ENCODE assay signal across 1 cellular context in genomic region chr1:203327684-203328457, GRCh38.
A peak's percentile ranks its signal among the peaks of the same experiment; 100 is the strongest.
TF ChIP-seq lines count a peak whose summit lies in the region.

No MANE protein-coding gene starts in this region.

TF ChIP-seq in GM12878, 131 proteins besides CTCF, POLR2A, EP300 and RAD21 (continued from another document and continues in another):
- TF ChIP-seq BRCA1 (IDR thresholded peaks at IDR 0.05; ENCODE audit: low read depth, low read length) (no peak), CUX1 (IDR thresholded peaks at IDR 0.05; ENCODE audit: insufficient replicate concordance, low read depth, low read length) (no peak), ZZZ3 (IDR thresholded peaks at IDR 0.05; ENCODE audit: control insufficient read depth, insufficient read length, low read depth) (no peak), MEF2B (IDR thresholded peaks at IDR 0.05; ENCODE audit: partially characterized antibody, poor library complexity, severe bottlenecking) (no peak), TARDBP (IDR thresholded peaks at IDR 0.05; ENCODE audit: borderline replicate concordance) (no peak), ZSCAN29 (IDR thresholded peaks at IDR 0.05) (no peak), PAX8 (IDR thresholded peaks at IDR 0.05) (no peak), ELK1 (IDR thresholded peaks at IDR 0.05; ENCODE audit: low read depth, low read length) (no peak), NBN (IDR thresholded peaks at IDR 0.05) (peak; percentile 94), TAF1 (IDR thresholded peaks at IDR 0.05; ENCODE audit: borderline replicate concordance, low read depth, low read length) (no peak; the same call in 1 of the 2 replicates), ETV6 (conservative IDR thresholded peaks at IDR 0.05 in 1 of 2, IDR thresholded peaks at IDR 0.05 in 1 of 2; ENCODE audit: borderline replicate concordance in 1 of 2, low read depth in 1 of 2) (no peak), POLR2AphosphoS5 (IDR thresholded peaks at IDR 0.05; ENCODE audit: low read length) (no peak), LARP7 (IDR thresholded peaks at IDR 0.05) (peak; percentile 77; the same call in 1 of the 2 replicates), SMAD1 (IDR thresholded peaks at IDR 0.05; ENCODE audit: low read depth, partially characterized antibody) (no peak), STAT3 (IDR thresholded peaks at IDR 0.05; ENCODE audit: low read depth, low read length) (no peak), BACH1 (IDR thresholded peaks at IDR 0.05; ENCODE audit: borderline replicate concordance) (no peak), POLR2AphosphoS2 (IDR thresholded peaks at IDR 0.05; ENCODE audit: low read depth, low read length) (no peak), IKZF2 (IDR thresholded peaks at IDR 0.05) (no peak; a peak in 2 of 4 replicates), BHLHE40 (IDR thresholded peaks at IDR 0.05; ENCODE audit: borderline replicate concordance in 1 of 2, low read depth in 2 of 2, low read length in 1 of 2) (peak; percentile 31 to 56; a peak in 1 of 4 replicates), CHD1 (IDR thresholded peaks at IDR 0.05; ENCODE audit: low read depth, low read length) (no peak), IKZF1 (conservative IDR thresholded peaks at IDR 0.05) (no peak), CHD2 (IDR thresholded peaks at IDR 0.05; ENCODE audit: borderline replicate concordance, low read depth, low read length) (0 out of 2 replicates have a peak, but pooled peaks have one; percentile 35), YY1 (IDR thresholded peaks at IDR 0.05; ENCODE audit: low read depth, low read length) (peak; percentile 69), CBX5 (IDR thresholded peaks at IDR 0.05; ENCODE audit: low read depth) (no peak), CREM (IDR thresholded peaks at IDR 0.05; ENCODE audit: low read depth) (peak; percentile 59; the same call in 1 of the 2 replicates), MXI1 (IDR thresholded peaks at IDR 0.05; ENCODE audit: low read depth, low read length) (no peak), ZNF622 (IDR thresholded peaks at IDR 0.05) (no peak), PAX5 (IDR thresholded peaks at IDR 0.05; ENCODE audit: borderline replicate concordance, low read depth, low read length) (no peak), NR2F1 (conservative IDR thresholded peaks at IDR 0.05) (peak; percentile 30; the same call in 1 of the 2 replicates), ZNF384 (IDR thresholded peaks at IDR 0.05; ENCODE audit: borderline replicate concordance, low read depth, low read length) (no peak), ATF3 (IDR thresholded peaks at IDR 0.05; ENCODE audit: borderline replicate concordance, extremely low read depth, low read depth, low read length) (no peak), RELA (IDR thresholded peaks at IDR 0.05; ENCODE audit: borderline replicate concordance, partially characterized antibody) (peak; percentile 25), YBX1 (IDR thresholded peaks at IDR 0.05) (peak; percentile 69; the same call in 1 of the 2 replicates), CREB1 (IDR thresholded peaks at IDR 0.05; ENCODE audit: low read depth) (no peak), ZNF217 (IDR thresholded peaks at IDR 0.05) (peak; percentile 97), MAX (IDR thresholded peaks at IDR 0.05; ENCODE audit: low read depth, low read length) (peak; percentile 24; the same call in 1 of the 2 replicates), DPF2 (IDR thresholded peaks at IDR 0.05) (peak; percentile 60; the same call in 1 of the 2 replicates)
- TF ChIP-seq, protein P1, sequence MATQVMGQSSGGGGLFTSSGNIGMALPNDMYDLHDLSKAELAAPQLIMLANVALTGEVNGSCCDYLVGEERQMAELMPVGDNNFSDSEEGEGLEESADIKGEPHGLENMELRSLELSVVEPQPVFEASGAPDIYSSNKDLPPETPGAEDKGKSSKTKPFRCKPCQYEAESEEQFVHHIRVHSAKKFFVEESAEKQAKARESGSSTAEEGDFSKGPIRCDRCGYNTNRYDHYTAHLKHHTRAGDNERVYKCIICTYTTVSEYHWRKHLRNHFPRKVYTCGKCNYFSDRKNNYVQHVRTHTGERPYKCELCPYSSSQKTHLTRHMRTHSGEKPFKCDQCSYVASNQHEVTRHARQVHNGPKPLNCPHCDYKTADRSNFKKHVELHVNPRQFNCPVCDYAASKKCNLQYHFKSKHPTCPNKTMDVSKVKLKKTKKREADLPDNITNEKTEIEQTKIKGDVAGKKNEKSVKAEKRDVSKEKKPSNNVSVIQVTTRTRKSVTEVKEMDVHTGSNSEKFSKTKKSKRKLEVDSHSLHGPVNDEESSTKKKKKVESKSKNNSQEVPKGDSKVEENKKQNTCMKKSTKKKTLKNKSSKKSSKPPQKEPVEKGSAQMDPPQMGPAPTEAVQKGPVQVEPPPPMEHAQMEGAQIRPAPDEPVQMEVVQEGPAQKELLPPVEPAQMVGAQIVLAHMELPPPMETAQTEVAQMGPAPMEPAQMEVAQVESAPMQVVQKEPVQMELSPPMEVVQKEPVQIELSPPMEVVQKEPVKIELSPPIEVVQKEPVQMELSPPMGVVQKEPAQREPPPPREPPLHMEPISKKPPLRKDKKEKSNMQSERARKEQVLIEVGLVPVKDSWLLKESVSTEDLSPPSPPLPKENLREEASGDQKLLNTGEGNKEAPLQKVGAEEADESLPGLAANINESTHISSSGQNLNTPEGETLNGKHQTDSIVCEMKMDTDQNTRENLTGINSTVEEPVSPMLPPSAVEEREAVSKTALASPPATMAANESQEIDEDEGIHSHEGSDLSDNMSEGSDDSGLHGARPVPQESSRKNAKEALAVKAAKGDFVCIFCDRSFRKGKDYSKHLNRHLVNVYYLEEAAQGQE (IDR thresholded peaks at IDR 0.05; ENCODE audit: low read depth, low read length), result no peak
- TF ChIP-seq, protein P2, sequence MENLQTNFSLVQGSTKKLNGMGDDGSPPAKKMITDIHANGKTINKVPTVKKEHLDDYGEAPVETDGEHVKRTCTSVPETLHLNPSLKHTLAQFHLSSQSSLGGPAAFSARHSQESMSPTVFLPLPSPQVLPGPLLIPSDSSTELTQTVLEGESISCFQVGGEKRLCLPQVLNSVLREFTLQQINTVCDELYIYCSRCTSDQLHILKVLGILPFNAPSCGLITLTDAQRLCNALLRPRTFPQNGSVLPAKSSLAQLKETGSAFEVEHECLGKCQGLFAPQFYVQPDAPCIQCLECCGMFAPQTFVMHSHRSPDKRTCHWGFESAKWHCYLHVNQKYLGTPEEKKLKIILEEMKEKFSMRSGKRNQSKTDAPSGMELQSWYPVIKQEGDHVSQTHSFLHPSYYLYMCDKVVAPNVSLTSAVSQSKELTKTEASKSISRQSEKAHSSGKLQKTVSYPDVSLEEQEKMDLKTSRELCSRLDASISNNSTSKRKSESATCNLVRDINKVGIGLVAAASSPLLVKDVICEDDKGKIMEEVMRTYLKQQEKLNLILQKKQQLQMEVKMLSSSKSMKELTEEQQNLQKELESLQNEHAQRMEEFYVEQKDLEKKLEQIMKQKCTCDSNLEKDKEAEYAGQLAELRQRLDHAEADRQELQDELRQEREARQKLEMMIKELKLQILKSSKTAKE (IDR thresholded peaks at IDR 0.05; ENCODE audit: low read depth, poor library complexity, severe bottlenecking), result peak; percentile 40
- TF ChIP-seq, protein P3, sequence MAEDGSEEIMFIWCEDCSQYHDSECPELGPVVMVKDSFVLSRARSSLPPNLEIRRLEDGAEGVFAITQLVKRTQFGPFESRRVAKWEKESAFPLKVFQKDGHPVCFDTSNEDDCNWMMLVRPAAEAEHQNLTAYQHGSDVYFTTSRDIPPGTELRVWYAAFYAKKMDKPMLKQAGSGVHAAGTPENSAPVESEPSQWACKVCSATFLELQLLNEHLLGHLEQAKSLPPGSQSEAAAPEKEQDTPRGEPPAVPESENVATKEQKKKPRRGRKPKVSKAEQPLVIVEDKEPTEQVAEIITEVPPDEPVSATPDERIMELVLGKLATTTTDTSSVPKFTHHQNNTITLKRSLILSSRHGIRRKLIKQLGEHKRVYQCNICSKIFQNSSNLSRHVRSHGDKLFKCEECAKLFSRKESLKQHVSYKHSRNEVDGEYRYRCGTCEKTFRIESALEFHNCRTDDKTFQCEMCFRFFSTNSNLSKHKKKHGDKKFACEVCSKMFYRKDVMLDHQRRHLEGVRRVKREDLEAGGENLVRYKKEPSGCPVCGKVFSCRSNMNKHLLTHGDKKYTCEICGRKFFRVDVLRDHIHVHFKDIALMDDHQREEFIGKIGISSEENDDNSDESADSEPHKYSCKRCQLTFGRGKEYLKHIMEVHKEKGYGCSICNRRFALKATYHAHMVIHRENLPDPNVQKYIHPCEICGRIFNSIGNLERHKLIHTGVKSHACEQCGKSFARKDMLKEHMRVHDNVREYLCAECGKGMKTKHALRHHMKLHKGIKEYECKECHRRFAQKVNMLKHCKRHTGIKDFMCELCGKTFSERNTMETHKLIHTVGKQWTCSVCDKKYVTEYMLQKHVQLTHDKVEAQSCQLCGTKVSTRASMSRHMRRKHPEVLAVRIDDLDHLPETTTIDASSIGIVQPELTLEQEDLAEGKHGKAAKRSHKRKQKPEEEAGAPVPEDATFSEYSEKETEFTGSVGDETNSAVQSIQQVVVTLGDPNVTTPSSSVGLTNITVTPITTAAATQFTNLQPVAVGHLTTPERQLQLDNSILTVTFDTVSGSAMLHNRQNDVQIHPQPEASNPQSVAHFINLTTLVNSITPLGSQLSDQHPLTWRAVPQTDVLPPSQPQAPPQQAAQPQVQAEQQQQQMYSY (CRISPR knock-in tag; IDR thresholded peaks at IDR 0.05), result no peak
- TF ChIP-seq, protein P4, sequence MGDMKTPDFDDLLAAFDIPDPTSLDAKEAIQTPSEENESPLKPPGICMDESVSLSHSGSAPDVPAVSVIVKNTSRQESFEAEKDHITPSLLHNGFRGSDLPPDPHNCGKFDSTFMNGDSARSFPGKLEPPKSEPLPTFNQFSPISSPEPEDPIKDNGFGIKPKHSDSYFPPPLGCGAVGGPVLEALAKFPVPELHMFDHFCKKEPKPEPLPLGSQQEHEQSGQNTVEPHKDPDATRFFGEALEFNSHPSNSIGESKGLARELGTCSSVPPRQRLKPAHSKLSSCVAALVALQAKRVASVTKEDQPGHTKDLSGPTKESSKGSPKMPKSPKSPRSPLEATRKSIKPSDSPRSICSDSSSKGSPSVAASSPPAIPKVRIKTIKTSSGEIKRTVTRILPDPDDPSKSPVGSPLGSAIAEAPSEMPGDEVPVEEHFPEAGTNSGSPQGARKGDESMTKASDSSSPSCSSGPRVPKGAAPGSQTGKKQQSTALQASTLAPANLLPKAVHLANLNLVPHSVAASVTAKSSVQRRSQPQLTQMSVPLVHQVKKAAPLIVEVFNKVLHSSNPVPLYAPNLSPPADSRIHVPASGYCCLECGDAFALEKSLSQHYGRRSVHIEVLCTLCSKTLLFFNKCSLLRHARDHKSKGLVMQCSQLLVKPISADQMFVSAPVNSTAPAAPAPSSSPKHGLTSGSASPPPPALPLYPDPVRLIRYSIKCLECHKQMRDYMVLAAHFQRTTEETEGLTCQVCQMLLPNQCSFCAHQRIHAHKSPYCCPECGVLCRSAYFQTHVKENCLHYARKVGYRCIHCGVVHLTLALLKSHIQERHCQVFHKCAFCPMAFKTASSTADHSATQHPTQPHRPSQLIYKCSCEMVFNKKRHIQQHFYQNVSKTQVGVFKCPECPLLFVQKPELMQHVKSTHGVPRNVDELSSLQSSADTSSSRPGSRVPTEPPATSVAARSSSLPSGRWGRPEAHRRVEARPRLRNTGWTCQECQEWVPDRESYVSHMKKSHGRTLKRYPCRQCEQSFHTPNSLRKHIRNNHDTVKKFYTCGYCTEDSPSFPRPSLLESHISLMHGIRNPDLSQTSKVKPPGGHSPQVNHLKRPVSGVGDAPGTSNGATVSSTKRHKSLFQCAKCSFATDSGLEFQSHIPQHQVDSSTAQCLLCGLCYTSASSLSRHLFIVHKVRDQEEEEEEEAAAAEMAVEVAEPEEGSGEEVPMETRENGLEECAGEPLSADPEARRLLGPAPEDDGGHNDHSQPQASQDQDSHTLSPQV (IDR thresholded peaks at IDR 0.05), result no peak
